Comparison of ENCODE assay signal across 32 cellular contexts in genomic region chr1:79496129-79496528, GRCh38.
"Had no signal": no experiment of that assay in that cellular context is flagged by ENCODE, and none has a peak within 500 bp of the region (broad histone marks: within the 10 kb centered on the region; RNA-seq: fewer than 3 reads in every experiment).

No MANE protein-coding gene starts in this region.

- H3K4me3 ChIP-seq: Peyer's patch, SJSA1, SK-N-MC had no signal

- H3K4me2 ChIP-seq: KMS-11 had no signal

- H3K4me1 ChIP-seq: Peyer's patch, SJSA1 had no signal

- DNase-seq: Karpas-422, KBM-7, NCI-H1048, NCI-H1092 treated with DMSO at 0.1 percent for 48 hours, NCI-H1105 treated with DMSO at 0.1 percent for 48 hours, NCI-H1417, NCI-H1436, NCI-H146, NCI-H1694, NCI-H187, NCI-H1930, NCI-H2029 treated with DMSO at 0.1 percent for 48 hours, NCI-H2081 treated with DMSO at 0.1 percent for 48 hours, NCI-H2107, NCI-H2171, NCI-H226, NCI-H446 treated with DMSO at 0.1 percent for 48 hours, NCI-H510A, NCI-H524, NCI-H69, NCI-H748 treated with DMSO at 0.1 percent for 48 hours, NCI-H82, OCI-M1, PC-3, Peyer's patch, Right ventricle myocardium superior, RPMI8226, SHP77 treated with DMSO at 0.1 percent for 48 hours, T-cell had no signal

- H3K27me3 ChIP-seq: Peyer's patch, SJSA1 had no signal

- H3K27ac ChIP-seq: KMS-11, Peyer's patch, SJSA1, SK-N-MC had no signal

- H3K9ac ChIP-seq: KMS-11 had no signal

- H3K9me3 ChIP-seq: Peyer's patch, SJSA1 had no signal

- H3K36me3 ChIP-seq: Peyer's patch, SJSA1 had no signal
